Comparison of ENCODE assay signal across 10 cellular contexts in genomic region chr17:41773731-41774193, GRCh38. TPM values are rescaled to one million over a fixed set of nuclear protein-coding genes. Genes with fewer than 3 reads are reported as not detected.
DNase-seq lines count a peak whose midpoint lies in the region; ATAC-seq and TF ChIP-seq lines count a peak whose summit lies in the region.
"Had no signal": no experiment of that assay in that cellular context is flagged by ENCODE, and none has a peak within 500 bp of the region (broad histone marks: within the 10 kb centered on the region; RNA-seq: fewer than 3 reads in every experiment).

No MANE protein-coding gene starts in this region.

- H3K27ac Mint-ChIP-seq in type B pancreatic cell, result peak overlapping the region; percentile 92
- H3K27ac Mint-ChIP-seq: activated T-helper 1 cell treated with anti-CD3 and anti-CD28 coated beads, Interleukin-12 subunit alpha, Interleukin-12 subunit beta, Interleukin-2, Interleukin-4 antibody, amounts not matched to agents 30 ng/mL and 10 ng/mL and 1 ng/mL, durations not matched to agents 14 hours and 24 hours and 36 hours had no signal

- intact Hi-C loops in PC-3 (cut with micrococcal nuclease), result loop anchor here (1.0 to 2.0 kb wide), 2 partner anchors 27 to 35 kb away; no protein-coding TSS in a partner anchor

- CTCF ChIA-PET in PC-3 (lab: Charles Lee), result interaction anchor here (0.6 to 1.4 kb wide), 2 partner anchors 13 to 23 kb away, joined by 3 to 9 read pairs; partner anchors contain the start of gene JUP

- H3K36me3 Mint-ChIP-seq in type B pancreatic cell, result peaks cover 4% of the 10 kb centered on the region

- BruUV-seq in PC-3 (replicated peaks; lab: Mats Ljungman, UMichigan), result TSS peak; percentile 81

- no peaks in the 10 kb centered on the region for H3K27me3 ChIP-seq in PC-3 (ENCODE audit: low read length)
- no peaks in the 10 kb centered on the region for H3K27me3 ChIP-seq in mucosa of rectum (ENCODE audit: control insufficient read depth in 2 of 2, insufficient read depth in 2 of 2, low read length in 2 of 2)

- H3F3A ChIP-seq in PC-3 (ENCODE audit: low read length, unreplicated experiment), result peaks cover 6% of the 10 kb centered on the region

- POLR2A ChIA-PET in PC-3 (lab: Charles Lee; ENCODE audit: unreplicated experiment), result no interaction called here

- no peaks in the 10 kb centered on the region for H3K9me3 Mint-ChIP-seq in type B pancreatic cell
- H3K9me3 Mint-ChIP-seq: activated T-helper 1 cell treated with anti-CD3 and anti-CD28 coated beads, Interleukin-12 subunit alpha, Interleukin-12 subunit beta, Interleukin-2, Interleukin-4 antibody, amounts not matched to agents 30 ng/mL and 10 ng/mL and 1 ng/mL, durations not matched to agents 14 hours and 24 hours and 36 hours had no signal

- no peak overlapping the region for H2AFZ ChIP-seq in PC-3 (ENCODE audit: low read length)

- H3K4me1 Mint-ChIP-seq in type B pancreatic cell (ENCODE audit: unreplicated experiment), result peaks cover 12% of the 10 kb centered on the region

- peak overlapping the region; percentile 30 for H3K9ac ChIP-seq in PC-3 (ENCODE audit: low read length)
- H3K9ac ChIP-seq in mucosa of rectum (ENCODE audit: low read depth in 1 of 2, low read length in 2 of 2), result peak overlapping the region; percentile 68 to 82

- no peaks in the 10 kb centered on the region for H3K27me3 Mint-ChIP-seq in type B pancreatic cell

- peaks cover 57% of the 10 kb centered on the region for H3K4me1 ChIP-seq in PC-3 (ENCODE audit: insufficient read depth, low read length)
- H3K4me1 ChIP-seq in mucosa of rectum (ENCODE audit: control insufficient read depth in 2 of 2, insufficient read depth in 2 of 2, low read length in 2 of 2), result peaks cover 60 to 70% of the 10 kb centered on the region in 2 donors

- H3K4me3 Mint-ChIP-seq in type B pancreatic cell, result peak overlapping the region; percentile 72
- H3K4me3 Mint-ChIP-seq: activated T-helper 1 cell treated with anti-CD3 and anti-CD28 coated beads, Interleukin-12 subunit alpha, Interleukin-12 subunit beta, Interleukin-2, Interleukin-4 antibody, amounts not matched to agents 30 ng/mL and 10 ng/mL and 1 ng/mL, durations not matched to agents 14 hours and 24 hours and 36 hours had no signal

- H3K9me3 ChIP-seq in PC-3 (ENCODE audit: low read length), result no peaks in the 10 kb centered on the region
- no peaks in the 10 kb centered on the region for H3K9me3 ChIP-seq in mucosa of rectum (ENCODE audit: control insufficient read depth in 2 of 2, low read length in 2 of 2)

- H4K20me1 ChIP-seq in PC-3 (ENCODE audit: low read length), result peaks cover 6% of the 10 kb centered on the region

- H3K27ac ChIP-seq in PC-3 (ENCODE audit: low read length) (peak overlapping the region; percentile 93), epithelial cell of prostate (peak overlapping the region; percentile 100), mucosa of rectum (ENCODE audit: low read depth in 2 of 2, low read length in 2 of 2) (peak overlapping the region; percentile 95)

- ATAC-seq in PC-3, result no peak
- ATAC-seq in GM18870 (IDR thresholded peaks at IDR 0.05; ENCODE audit: unreplicated experiment), result no peak
- no peak for ATAC-seq in HG03095 (IDR thresholded peaks at IDR 0.05; ENCODE audit: unreplicated experiment)

- no peaks in the 10 kb centered on the region for H3K9me2 ChIP-seq in PC-3 (replicated peaks; ENCODE audit: low read length)

- peaks cover 40% of the 10 kb centered on the region for H3K79me2 ChIP-seq in PC-3 (ENCODE audit: low read length)

- no peak for TF ChIP-seq CTCF in PC-3 (conservative IDR thresholded peaks at IDR 0.05; ENCODE audit: low read depth, low read length)
- TF ChIP-seq CTCF in type B pancreatic cell (conservative IDR thresholded peaks at IDR 0.05), result no peak

- H3K4me3 ChIP-seq in PC-3 (ENCODE audit: low read length) (no peak overlapping the region), mucosa of rectum (ENCODE audit: low read length in 2 of 2) (peak overlapping the region in 1 of 2 donors; percentile 43)

- H3K4me2 ChIP-seq in PC-3 (ENCODE audit: low read length), result peak overlapping the region; percentile 68

- H3K36me3 ChIP-seq in PC-3 (ENCODE audit: low read depth, low read length), result peaks cover 18% of the 10 kb centered on the region
- peaks cover 33% of the 10 kb centered on the region in 2 donors for H3K36me3 ChIP-seq in mucosa of rectum (ENCODE audit: control insufficient read depth in 2 of 2, insufficient read depth in 2 of 2, low read length in 2 of 2)

- DNase-seq in PC-3 (no peak), epithelial cell of prostate (ENCODE audit: low read depth, low spot score) (no peak), type B pancreatic cell (ENCODE audit: extremely low spot score, unreplicated experiment) (no peak), ecto neural progenitor cell (ENCODE audit: low spot score) (no peak)
- DNase-seq: GDM1, occipital lobe had no signal

RNA-seq across cellular contexts. Expression of gene JUP, which starts 12.7 kb away (rescaled TPM):
- total RNA-seq in PC-3 (2014; rRNA removed) (132 and 168 TPM in 2 replicates), type B pancreatic cell (ENCODE audit: low replicate concordance) (169 and 505 TPM in 2 replicates)

RNA-seq across cellular contexts. Expression of gene P3H4, which starts 38.0 kb away (rescaled TPM):
- total RNA-seq in PC-3 (2014; rRNA removed), result 29.6 and 35.1 TPM in 2 replicates
- total RNA-seq in type B pancreatic cell (ENCODE audit: low replicate concordance), result 24.7 and 50.5 TPM in 2 replicates

RNA-seq across cellular contexts. Expression of gene FKBP10, which starts 39.0 kb away (rescaled TPM):
- total RNA-seq in PC-3 (2014; rRNA removed) (63.4 and 69.8 TPM in 2 replicates), type B pancreatic cell (ENCODE audit: low replicate concordance) (54.3 and 249 TPM in 2 replicates)

RNA-seq across cellular contexts. Expression of gene HAP1, which starts 39.3 kb away (rescaled TPM):
- total RNA-seq in PC-3 (2014; rRNA removed) (1.2 and 1.4 TPM in 2 replicates), type B pancreatic cell (ENCODE audit: low replicate concordance) (4.3 and 11.6 TPM in 2 replicates)
- total RNA-seq: activated T-helper 1 cell treated with anti-CD3 and anti-CD28 coated beads, Interleukin-12 subunit alpha, Interleukin-12 subunit beta, Interleukin-2, Interleukin-4 antibody, amounts not matched to agents 30 ng/mL and 10 ng/mL and 1 ng/mL, durations not matched to agents 14 hours and 24 hours and 36 hours had no signal
